Comparison of ENCODE assay signal across 1 cellular context in genomic region chr11:69648679-69649575, GRCh38.
TF ChIP-seq lines count a peak whose summit lies in the region.

No MANE protein-coding gene starts in this region.

TF ChIP-seq in K562, 482 proteins besides CTCF, POLR2A, EP300 and RAD21:
- TF ChIP-seq POLR2G (IDR thresholded peaks at IDR 0.05; ENCODE audit: low read depth, low read length) (0 out of 2 replicates have a peak, but pooled peaks have one; percentile 22), KLF13 (tag; IDR thresholded peaks at IDR 0.05; ENCODE audit: borderline replicate concordance, low read depth) (no peak), MAFK (IDR thresholded peaks at IDR 0.05; ENCODE audit: low read length) (no peak), RBFOX2 (IDR thresholded peaks at IDR 0.05; ENCODE audit: low read depth, low read length) (no peak), NFATC3 (IDR thresholded peaks at IDR 0.05) (no peak), ZHX1 (conservative IDR thresholded peaks at IDR 0.05; ENCODE audit: low read length) (no peak), NR1H2 (CRISPR knock-in tag; IDR thresholded peaks at IDR 0.05) (no peak)
